In genomic region chr15:101445562-101446526, GRCh38 we compare ENCODE assay signal across 1 cellular context.
TF ChIP-seq lines count a peak whose summit lies in the region.

No MANE protein-coding gene starts in this region.

TF ChIP-seq in K562, 482 proteins besides CTCF, POLR2A, EP300 and RAD21 (continued from another document and continues in another):
- TF ChIP-seq, protein P1, sequence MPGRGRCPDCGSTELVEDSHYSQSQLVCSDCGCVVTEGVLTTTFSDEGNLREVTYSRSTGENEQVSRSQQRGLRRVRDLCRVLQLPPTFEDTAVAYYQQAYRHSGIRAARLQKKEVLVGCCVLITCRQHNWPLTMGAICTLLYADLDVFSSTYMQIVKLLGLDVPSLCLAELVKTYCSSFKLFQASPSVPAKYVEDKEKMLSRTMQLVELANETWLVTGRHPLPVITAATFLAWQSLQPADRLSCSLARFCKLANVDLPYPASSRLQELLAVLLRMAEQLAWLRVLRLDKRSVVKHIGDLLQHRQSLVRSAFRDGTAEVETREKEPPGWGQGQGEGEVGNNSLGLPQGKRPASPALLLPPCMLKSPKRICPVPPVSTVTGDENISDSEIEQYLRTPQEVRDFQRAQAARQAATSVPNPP (IDR thresholded peaks at IDR 0.05; ENCODE audit: borderline replicate concordance, insufficient read depth, insufficient read length), result no peak
- TF ChIP-seq MAFG (tag; conservative IDR thresholded peaks at IDR 0.05) (peak; percentile 65), ZNF707 (CRISPR knock-in tag; conservative IDR thresholded peaks at IDR 0.05) (no peak), E2F4 (CRISPR knock-in tag; IDR thresholded peaks at IDR 0.05; ENCODE audit: low read depth) (no peak), KDM2B (CRISPR knock-in tag; IDR thresholded peaks at IDR 0.05) (no peak), ZNF408 (CRISPR knock-in tag; IDR thresholded peaks at IDR 0.05; ENCODE audit: low read depth) (no peak), ZNF699 (CRISPR knock-in tag; IDR thresholded peaks at IDR 0.05; ENCODE audit: insufficient replicate concordance) (no peak), FIP1L1 (IDR thresholded peaks at IDR 0.05; ENCODE audit: low read depth, low read length, poor library complexity, severe bottlenecking) (no peak), NFATC3 (IDR thresholded peaks at IDR 0.05) (peak; percentile 95), BRD4 (IDR thresholded peaks at IDR 0.05) (no peak), ZBTB9 (CRISPR knock-in tag; IDR thresholded peaks at IDR 0.05) (no peak), ZNF655 (CRISPR knock-in tag; IDR thresholded peaks at IDR 0.05) (no peak), MAZ (CRISPR knock-in tag; conservative IDR thresholded peaks at IDR 0.05 in 1 of 2, IDR thresholded peaks at IDR 0.05 in 1 of 2) (0 out of 4 replicates have a peak, but pooled peaks of 1 of the 2 experiments have one; percentile 17), TAF1 (IDR thresholded peaks at IDR 0.05; ENCODE audit: control insufficient read depth, extremely low read depth, insufficient read depth, low read length, severe bottlenecking) (no peak), GABPA (tag; conservative IDR thresholded peaks at IDR 0.05; ENCODE audit: low read depth) (peak; percentile 15; the same call in 1 of the 2 replicates), PURB (CRISPR knock-in tag; IDR thresholded peaks at IDR 0.05; ENCODE audit: low read depth) (no peak), ZFX (CRISPR knock-in tag; IDR thresholded peaks at IDR 0.05) (peak; percentile 50), TCF3 (CRISPR knock-in tag; IDR thresholded peaks at IDR 0.05) (peak; percentile 79), NR2C1 (IDR thresholded peaks at IDR 0.05) (no peak; the same call in 1 of the 2 replicates), NR2C1 (tag; IDR thresholded peaks at IDR 0.05) (no peak), CBFA2T2 (conservative IDR thresholded peaks at IDR 0.05) (peak; percentile 78), NCOR1 (IDR thresholded peaks at IDR 0.05) (peak; percentile 69), WHSC1 (IDR thresholded peaks at IDR 0.05; ENCODE audit: low read length) (no peak), FUS (optimal IDR thresholded peaks at IDR 0.05; ENCODE audit: low read depth, low read length) (no peak), KDM1A (IDR thresholded peaks at IDR 0.05) (peak; percentile 57 to 78; a peak in 3 of 4 replicates), TOE1 (IDR thresholded peaks at IDR 0.05; ENCODE audit: borderline replicate concordance) (peak; percentile 32; the same call in 1 of the 2 replicates), TOE1 (CRISPR knock-in tag; IDR thresholded peaks at IDR 0.05; ENCODE audit: borderline replicate concordance, low read depth) (no peak), CHD2 (IDR thresholded peaks at IDR 0.05; ENCODE audit: low read depth, low read length) (no peak), ZFPM2 (CRISPR knock-in tag; IDR thresholded peaks at IDR 0.05) (no peak), RUNX1 (IDR thresholded peaks at IDR 0.05; ENCODE audit: low read depth) (no peak), RBM25 (IDR thresholded peaks at IDR 0.05; ENCODE audit: low read depth, low read length, severe bottlenecking) (no peak), TBL1XR1 (IDR thresholded peaks at IDR 0.05; ENCODE audit: low read length in 2 of 2) (peak in 1 of 2 experiments; percentile 88; a peak in 2 of 4 replicates), TARDBP (IDR thresholded peaks at IDR 0.05) (no peak), TCF7L2 (IDR thresholded peaks at IDR 0.05; ENCODE audit: low read depth, low read length) (no peak), JUN (IDR thresholded peaks at IDR 0.05; ENCODE audit: borderline replicate concordance, low read depth, low read length) (peak; percentile 95), JUN (CRISPR knock-in tag; IDR thresholded peaks at IDR 0.05; ENCODE audit: borderline replicate concordance) (peak; percentile 97; the same call in 1 of the 2 replicates)
- TF ChIP-seq, protein P2, sequence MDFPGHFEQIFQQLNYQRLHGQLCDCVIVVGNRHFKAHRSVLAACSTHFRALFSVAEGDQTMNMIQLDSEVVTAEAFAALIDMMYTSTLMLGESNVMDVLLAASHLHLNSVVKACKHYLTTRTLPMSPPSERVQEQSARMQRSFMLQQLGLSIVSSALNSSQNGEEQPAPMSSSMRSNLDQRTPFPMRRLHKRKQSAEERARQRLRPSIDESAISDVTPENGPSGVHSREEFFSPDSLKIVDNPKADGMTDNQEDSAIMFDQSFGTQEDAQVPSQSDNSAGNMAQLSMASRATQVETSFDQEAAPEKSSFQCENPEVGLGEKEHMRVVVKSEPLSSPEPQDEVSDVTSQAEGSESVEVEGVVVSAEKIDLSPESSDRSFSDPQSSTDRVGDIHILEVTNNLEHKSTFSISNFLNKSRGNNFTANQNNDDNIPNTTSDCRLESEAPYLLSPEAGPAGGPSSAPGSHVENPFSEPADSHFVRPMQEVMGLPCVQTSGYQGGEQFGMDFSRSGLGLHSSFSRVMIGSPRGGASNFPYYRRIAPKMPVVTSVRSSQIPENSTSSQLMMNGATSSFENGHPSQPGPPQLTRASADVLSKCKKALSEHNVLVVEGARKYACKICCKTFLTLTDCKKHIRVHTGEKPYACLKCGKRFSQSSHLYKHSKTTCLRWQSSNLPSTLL (IDR thresholded peaks at IDR 0.05), result no peak
- TF ChIP-seq, protein P3, sequence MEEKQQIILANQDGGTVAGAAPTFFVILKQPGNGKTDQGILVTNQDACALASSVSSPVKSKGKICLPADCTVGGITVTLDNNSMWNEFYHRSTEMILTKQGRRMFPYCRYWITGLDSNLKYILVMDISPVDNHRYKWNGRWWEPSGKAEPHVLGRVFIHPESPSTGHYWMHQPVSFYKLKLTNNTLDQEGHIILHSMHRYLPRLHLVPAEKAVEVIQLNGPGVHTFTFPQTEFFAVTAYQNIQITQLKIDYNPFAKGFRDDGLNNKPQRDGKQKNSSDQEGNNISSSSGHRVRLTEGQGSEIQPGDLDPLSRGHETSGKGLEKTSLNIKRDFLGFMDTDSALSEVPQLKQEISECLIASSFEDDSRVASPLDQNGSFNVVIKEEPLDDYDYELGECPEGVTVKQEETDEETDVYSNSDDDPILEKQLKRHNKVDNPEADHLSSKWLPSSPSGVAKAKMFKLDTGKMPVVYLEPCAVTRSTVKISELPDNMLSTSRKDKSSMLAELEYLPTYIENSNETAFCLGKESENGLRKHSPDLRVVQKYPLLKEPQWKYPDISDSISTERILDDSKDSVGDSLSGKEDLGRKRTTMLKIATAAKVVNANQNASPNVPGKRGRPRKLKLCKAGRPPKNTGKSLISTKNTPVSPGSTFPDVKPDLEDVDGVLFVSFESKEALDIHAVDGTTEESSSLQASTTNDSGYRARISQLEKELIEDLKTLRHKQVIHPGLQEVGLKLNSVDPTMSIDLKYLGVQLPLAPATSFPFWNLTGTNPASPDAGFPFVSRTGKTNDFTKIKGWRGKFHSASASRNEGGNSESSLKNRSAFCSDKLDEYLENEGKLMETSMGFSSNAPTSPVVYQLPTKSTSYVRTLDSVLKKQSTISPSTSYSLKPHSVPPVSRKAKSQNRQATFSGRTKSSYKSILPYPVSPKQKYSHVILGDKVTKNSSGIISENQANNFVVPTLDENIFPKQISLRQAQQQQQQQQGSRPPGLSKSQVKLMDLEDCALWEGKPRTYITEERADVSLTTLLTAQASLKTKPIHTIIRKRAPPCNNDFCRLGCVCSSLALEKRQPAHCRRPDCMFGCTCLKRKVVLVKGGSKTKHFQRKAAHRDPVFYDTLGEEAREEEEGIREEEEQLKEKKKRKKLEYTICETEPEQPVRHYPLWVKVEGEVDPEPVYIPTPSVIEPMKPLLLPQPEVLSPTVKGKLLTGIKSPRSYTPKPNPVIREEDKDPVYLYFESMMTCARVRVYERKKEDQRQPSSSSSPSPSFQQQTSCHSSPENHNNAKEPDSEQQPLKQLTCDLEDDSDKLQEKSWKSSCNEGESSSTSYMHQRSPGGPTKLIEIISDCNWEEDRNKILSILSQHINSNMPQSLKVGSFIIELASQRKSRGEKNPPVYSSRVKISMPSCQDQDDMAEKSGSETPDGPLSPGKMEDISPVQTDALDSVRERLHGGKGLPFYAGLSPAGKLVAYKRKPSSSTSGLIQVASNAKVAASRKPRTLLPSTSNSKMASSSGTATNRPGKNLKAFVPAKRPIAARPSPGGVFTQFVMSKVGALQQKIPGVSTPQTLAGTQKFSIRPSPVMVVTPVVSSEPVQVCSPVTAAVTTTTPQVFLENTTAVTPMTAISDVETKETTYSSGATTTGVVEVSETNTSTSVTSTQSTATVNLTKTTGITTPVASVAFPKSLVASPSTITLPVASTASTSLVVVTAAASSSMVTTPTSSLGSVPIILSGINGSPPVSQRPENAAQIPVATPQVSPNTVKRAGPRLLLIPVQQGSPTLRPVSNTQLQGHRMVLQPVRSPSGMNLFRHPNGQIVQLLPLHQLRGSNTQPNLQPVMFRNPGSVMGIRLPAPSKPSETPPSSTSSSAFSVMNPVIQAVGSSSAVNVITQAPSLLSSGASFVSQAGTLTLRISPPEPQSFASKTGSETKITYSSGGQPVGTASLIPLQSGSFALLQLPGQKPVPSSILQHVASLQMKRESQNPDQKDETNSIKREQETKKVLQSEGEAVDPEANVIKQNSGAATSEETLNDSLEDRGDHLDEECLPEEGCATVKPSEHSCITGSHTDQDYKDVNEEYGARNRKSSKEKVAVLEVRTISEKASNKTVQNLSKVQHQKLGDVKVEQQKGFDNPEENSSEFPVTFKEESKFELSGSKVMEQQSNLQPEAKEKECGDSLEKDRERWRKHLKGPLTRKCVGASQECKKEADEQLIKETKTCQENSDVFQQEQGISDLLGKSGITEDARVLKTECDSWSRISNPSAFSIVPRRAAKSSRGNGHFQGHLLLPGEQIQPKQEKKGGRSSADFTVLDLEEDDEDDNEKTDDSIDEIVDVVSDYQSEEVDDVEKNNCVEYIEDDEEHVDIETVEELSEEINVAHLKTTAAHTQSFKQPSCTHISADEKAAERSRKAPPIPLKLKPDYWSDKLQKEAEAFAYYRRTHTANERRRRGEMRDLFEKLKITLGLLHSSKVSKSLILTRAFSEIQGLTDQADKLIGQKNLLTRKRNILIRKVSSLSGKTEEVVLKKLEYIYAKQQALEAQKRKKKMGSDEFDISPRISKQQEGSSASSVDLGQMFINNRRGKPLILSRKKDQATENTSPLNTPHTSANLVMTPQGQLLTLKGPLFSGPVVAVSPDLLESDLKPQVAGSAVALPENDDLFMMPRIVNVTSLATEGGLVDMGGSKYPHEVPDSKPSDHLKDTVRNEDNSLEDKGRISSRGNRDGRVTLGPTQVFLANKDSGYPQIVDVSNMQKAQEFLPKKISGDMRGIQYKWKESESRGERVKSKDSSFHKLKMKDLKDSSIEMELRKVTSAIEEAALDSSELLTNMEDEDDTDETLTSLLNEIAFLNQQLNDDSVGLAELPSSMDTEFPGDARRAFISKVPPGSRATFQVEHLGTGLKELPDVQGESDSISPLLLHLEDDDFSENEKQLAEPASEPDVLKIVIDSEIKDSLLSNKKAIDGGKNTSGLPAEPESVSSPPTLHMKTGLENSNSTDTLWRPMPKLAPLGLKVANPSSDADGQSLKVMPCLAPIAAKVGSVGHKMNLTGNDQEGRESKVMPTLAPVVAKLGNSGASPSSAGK (IDR thresholded peaks at IDR 0.05), result peak; percentile 73
- TF ChIP-seq, protein P4, sequence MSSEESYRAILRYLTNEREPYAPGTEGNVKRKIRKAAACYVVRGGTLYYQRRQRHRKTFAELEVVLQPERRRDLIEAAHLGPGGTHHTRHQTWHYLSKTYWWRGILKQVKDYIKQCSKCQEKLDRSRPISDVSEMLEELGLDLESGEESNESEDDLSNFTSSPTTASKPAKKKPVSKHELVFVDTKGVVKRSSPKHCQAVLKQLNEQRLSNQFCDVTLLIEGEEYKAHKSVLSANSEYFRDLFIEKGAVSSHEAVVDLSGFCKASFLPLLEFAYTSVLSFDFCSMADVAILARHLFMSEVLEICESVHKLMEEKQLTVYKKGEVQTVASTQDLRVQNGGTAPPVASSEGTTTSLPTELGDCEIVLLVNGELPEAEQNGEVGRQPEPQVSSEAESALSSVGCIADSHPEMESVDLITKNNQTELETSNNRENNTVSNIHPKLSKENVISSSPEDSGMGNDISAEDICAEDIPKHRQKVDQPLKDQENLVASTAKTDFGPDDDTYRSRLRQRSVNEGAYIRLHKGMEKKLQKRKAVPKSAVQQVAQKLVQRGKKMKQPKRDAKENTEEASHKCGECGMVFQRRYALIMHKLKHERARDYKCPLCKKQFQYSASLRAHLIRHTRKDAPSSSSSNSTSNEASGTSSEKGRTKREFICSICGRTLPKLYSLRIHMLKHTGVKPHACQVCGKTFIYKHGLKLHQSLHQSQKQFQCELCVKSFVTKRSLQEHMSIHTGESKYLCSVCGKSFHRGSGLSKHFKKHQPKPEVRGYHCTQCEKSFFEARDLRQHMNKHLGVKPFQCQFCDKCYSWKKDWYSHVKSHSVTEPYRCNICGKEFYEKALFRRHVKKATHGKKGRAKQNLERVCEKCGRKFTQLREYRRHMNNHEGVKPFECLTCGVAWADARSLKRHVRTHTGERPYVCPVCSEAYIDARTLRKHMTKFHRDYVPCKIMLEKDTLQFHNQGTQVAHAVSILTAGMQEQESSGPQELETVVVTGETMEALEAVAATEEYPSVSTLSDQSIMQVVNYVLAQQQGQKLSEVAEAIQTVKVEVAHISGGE (CRISPR knock-in tag; IDR thresholded peaks at IDR 0.05), result no peak
